In the genomic region with DNA sequence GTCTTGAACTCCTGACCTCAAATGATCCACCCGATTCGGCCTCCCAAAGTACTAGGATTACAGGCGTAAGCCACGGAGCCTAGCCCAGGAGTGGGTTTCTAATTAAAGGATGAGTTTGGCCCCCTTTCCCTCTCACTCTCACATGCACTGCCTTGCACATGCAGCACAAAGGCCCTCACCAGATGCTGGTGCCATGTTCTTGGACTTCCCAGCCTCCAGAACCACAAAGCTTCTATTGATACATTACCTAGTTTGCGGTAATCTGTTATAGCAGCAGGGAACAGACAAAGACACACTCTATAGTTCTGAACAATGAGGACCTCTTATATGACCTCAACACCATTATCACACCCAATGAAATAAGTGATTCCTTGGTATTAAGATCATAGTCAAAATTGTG, we compare ENCODE assay signal across 12 cellular contexts. TPM values are rescaled to one million over a fixed set of nuclear protein-coding genes. Genes with fewer than 3 reads are reported as not detected.
"Had no signal": no experiment of that assay in that cellular context is flagged by ENCODE, and none has a peak within 500 bp of the region (broad histone marks: within the 10 kb centered on the region; RNA-seq: fewer than 3 reads in every experiment).

No MANE protein-coding gene starts in this region.

- H3K36me3 ChIP-seq: HAP-1 had no signal

- H3K4me3 Mint-ChIP-seq: GM23338, H9, HFFc6 had no signal

- H3K9me3 ChIP-seq: HAP-1 had no signal

- H3K27ac Mint-ChIP-seq: GM23338, H9, HFFc6 had no signal

- H3K9ac ChIP-seq: GM23248 had no signal

- DNase-seq: GM23248, GOT3, H7, H9, HCEC 1CT, HFFc6 had no signal

- ATAC-seq: GM23338, HCT116 had no signal

- H3K4me1 ChIP-seq: HAP-1 had no signal

- FAIRE-seq: H1, H54 had no signal

- H3K9me3 Mint-ChIP-seq: HFFc6 had no signal

- H3K4me2 ChIP-seq: GM23338 had no signal

- H3K27ac ChIP-seq: GM23248 had no signal

- H3K4me1 Mint-ChIP-seq: GM23338 had no signal

- H2AFZ ChIP-seq: GM23248, GM23338 had no signal

- H3K4me3 ChIP-seq: GM23248, GM23338, HAP-1 had no signal

RNA-seq across cellular contexts. Expression of a gene that starts 17.9 kb away (rescaled TPM):
- total RNA-seq: GM23248, GM23338, H1, H4, H7, H9, HFFc6 had no signal
- polyA plus RNA-seq: GM23248, GM23338 had no signal

RNA-seq across cellular contexts. Expression of a gene that starts 20.3 kb away (rescaled TPM):
- total RNA-seq: GM23248, GM23338, H1, HFFc6 had no signal
- polyA plus RNA-seq: GM23248, GM23338 had no signal

RNA-seq across cellular contexts. Expression of a gene that starts 52.9 kb away (rescaled TPM):
- total RNA-seq: GM23248, GM23338, H1, H4, H7, H9, HFFc6 had no signal
- polyA plus RNA-seq: GM23248 had no signal
